Comparison of ENCODE assay signal across 21 cellular contexts in genomic region chr1:109733235-109733634, GRCh38. TPM values are rescaled to one million over a fixed set of nuclear protein-coding genes. Genes with fewer than 3 reads are reported as not detected.
DNase-seq lines count a peak whose midpoint lies in the region; ATAC-seq and TF ChIP-seq lines count a peak whose summit lies in the region.
"Had no signal": no experiment of that assay in that cellular context is flagged by ENCODE, and none has a peak within 500 bp of the region (broad histone marks: within the 10 kb centered on the region; RNA-seq: fewer than 3 reads in every experiment).

No MANE protein-coding gene starts in this region.

- no peaks in the 10 kb centered on the region for H3F3A ChIP-seq in GM23248 (ENCODE audit: insufficient read depth)

- no peak for TF ChIP-seq CTCF in stomach (IDR thresholded peaks at IDR 0.05)

- no peaks in the 10 kb centered on the region for H3K9me2 ChIP-seq in GM23248 (ENCODE audit: insufficient read depth)
- H3K9me2 ChIP-seq: SK-N-SH had no signal

- DNase-seq in NCI-H2107 treated with DMSO at 0.1 percent for 48 hours (lab: John Stamatoyannopoulos, UW; ENCODE audit: unreplicated experiment): peak; percentile 10
- DNase-seq in NCI-H2107 (lab: John Stamatoyannopoulos, UW): no peak
- peak; percentile 40 for DNase-seq in NCI-H510A (lab: John Stamatoyannopoulos, UW)
- DNase-seq in stomach: no peak
- no peak for DNase-seq in NCI-H524 treated with DMSO at 0.1 percent for 48 hours (lab: John Stamatoyannopoulos, UW)
- no peak for DNase-seq in GM23248
- DNase-seq: 8988T; CD4-positive, alpha-beta memory T cell; H7; MG63; NCI-H2029; SIG-M5; SK-N-SH; T-cell had no signal

- WGBS in stomach, 5 donors: 86 to 91% (median 89%) methylated on average over 3 of the region's 3 CpGs
- 85 to 88% methylated on average over 3 of the region's 3 CpGs for WGBS in GM23248 (ENCODE audit: low coverage in 1 of 2, low lambda C conversion rate in 2 of 2, missing lambda C conversion rate in 2 of 2), 2 experiments

- no peaks in the 10 kb centered on the region for H3K79me2 ChIP-seq in GM23248 (ENCODE audit: insufficient read depth)

- intact Hi-C loops in stomach (cut with DNase I; ENCODE audit: low total_unique reads): no loop called here

- H2AFZ ChIP-seq in GM23248: no peak overlapping the region

- peaks cover 22% of the 10 kb centered on the region for H3K4me1 ChIP-seq in mucosa of stomach (ENCODE audit: control insufficient read depth, insufficient read depth, low read length)
- peaks cover 3 to 23% (median 16%) of the 10 kb centered on the region in 4 donors for H3K4me1 ChIP-seq in stomach
- no peaks in the 10 kb centered on the region for H3K4me1 ChIP-seq in GM23248 (ENCODE audit: insufficient read depth)
- H3K4me1 ChIP-seq: BLaER1 treated with 17β-estradiol and CSF1 and Interleukin-3, amounts not matched to agents 10 nM and 100 nM had no signal

- H3K9ac ChIP-seq in mucosa of stomach (ENCODE audit: low read length) (peak overlapping the region; percentile 26), GM23248 (no peak overlapping the region)
- H3K9ac ChIP-seq: BLaER1 treated with 17β-estradiol and CSF1 and Interleukin-3, amounts not matched to agents 10 nM and 100 nM; SK-N-SH had no signal

- H3K9me3 ChIP-seq in mucosa of stomach (ENCODE audit: control insufficient read depth, low read length): no peaks in the 10 kb centered on the region
- H3K9me3 ChIP-seq in stomach: no peaks in the 10 kb centered on the region
- H3K9me3 ChIP-seq in GM23248 (ENCODE audit: low read depth): no peaks in the 10 kb centered on the region
- H3K9me3 ChIP-seq: MG63, SK-N-SH had no signal

- H3K27ac ChIP-seq in stomach (peak overlapping the region in 3 of 5 donors; percentile 37 to 70 (median 46)), GM23248 (no peak overlapping the region)
- H3K27ac ChIP-seq: BLaER1 treated with 17β-estradiol and CSF1 and Interleukin-3, amounts not matched to agents 10 nM and 100 nM had no signal

- no peaks in the 10 kb centered on the region for H3K27me3 ChIP-seq in mucosa of stomach (ENCODE audit: control insufficient read depth, insufficient read depth, low read length)
- no peaks in the 10 kb centered on the region for H3K27me3 ChIP-seq in stomach
- H3K27me3 ChIP-seq in GM23248 (replicated peaks; ENCODE audit: insufficient read depth): no peaks in the 10 kb centered on the region
- H3K27me3 ChIP-seq: MG63 had no signal

- no peak for ATAC-seq in GM18498 (IDR thresholded peaks at IDR 0.05; ENCODE audit: unreplicated experiment)
- ATAC-seq: K562, Panc1, T-cell had no signal

- in situ Hi-C loops in GM23248 (cut with MboI): no loop called here

- H3K4me3 ChIP-seq in mucosa of stomach (ENCODE audit: low read length) (no peak overlapping the region), stomach (no peak overlapping the region), GM23248 (no peak overlapping the region)
- H3K4me3 ChIP-seq: BLaER1 treated with 17β-estradiol and CSF1 and Interleukin-3, amounts not matched to agents 10 nM and 100 nM; K562; MG63 had no signal

- TF ChIP-seq POLR2A in stomach (IDR thresholded peaks at IDR 0.05): no peak

- no peak for TF ChIP-seq EP300 in stomach (IDR thresholded peaks at IDR 0.05)

- no peak overlapping the region for H3K4me2 ChIP-seq in GM23248 (ENCODE audit: unreplicated experiment)
- H3K4me2 ChIP-seq: BLaER1 treated with 17β-estradiol and CSF1 and Interleukin-3, amounts not matched to agents 10 nM and 100 nM; SK-N-SH had no signal

- H3K36me3 ChIP-seq in mucosa of stomach (ENCODE audit: control insufficient read depth, insufficient read depth, low read length) (no peaks in the 10 kb centered on the region), stomach (peaks cover 17 to 47% (median 33%) of the 10 kb centered on the region in 4 donors), GM23248 (ENCODE audit: low read depth) (no peaks in the 10 kb centered on the region)
- H3K36me3 ChIP-seq: BLaER1 treated with 17β-estradiol and CSF1 and Interleukin-3, amounts not matched to agents 10 nM and 100 nM had no signal

- H4K20me1 ChIP-seq in GM23248 (ENCODE audit: insufficient read depth): no peaks in the 10 kb centered on the region
- H4K20me1 ChIP-seq: BLaER1 treated with 17β-estradiol and CSF1 and Interleukin-3, amounts not matched to agents 10 nM and 100 nM had no signal

RNA-seq across cellular contexts. Expression of gene GSTM3, which starts 7.6 kb away (rescaled TPM):
- 100 to 1,000 TPM in 2 of 5 donors, 10 to 100 TPM in 3; 32.2 to 213 (median 84.6) TPM for total RNA-seq in stomach
- polyA plus RNA-seq in stomach: 100 to 1,000 TPM in 2 of 3 donors, 10 to 100 TPM in 1; 83.8 to 350 (median 194) TPM
- 28.7 and 30.0 TPM in 2 replicates for total RNA-seq in GM23248 (2014; rRNA removed; shearing (Covaris generic))
- polyA plus RNA-seq in GM23248 (2016; fragmentation: Nextera tagmentation; extraction: Ambion mirVana): 75.2 and 81.0 TPM in 2 replicates

RNA-seq across cellular contexts. Expression of gene GSTM5, which starts 21.2 kb away (rescaled TPM):
- 10 to 100 TPM in 2 of 5 donors, 1 to 10 TPM in 1, not detected in 2; 1.4 to 35.6 (median 18.5) TPM for total RNA-seq in stomach
- 10 to 100 TPM in 2 of 3 donors, 1 to 10 TPM in 1; 3.6 to 22.0 (median 14.9) TPM for polyA plus RNA-seq in stomach
- total RNA-seq in GM23248 (2014; rRNA removed; shearing (Covaris generic)): 1.5 and 2.4 TPM in 2 replicates
- 2.5 and 3.8 TPM in 2 replicates for polyA plus RNA-seq in GM23248 (2016; fragmentation: Nextera tagmentation; extraction: Ambion mirVana)
- total RNA-seq: CD4-positive, alpha-beta memory T cell; Daoy; H7; K562; LHCN-M2 had no signal
- polyA plus RNA-seq: CD4-positive, alpha-beta memory T cell; K562; SK-N-SH had no signal

RNA-seq across cellular contexts. Expression of gene EPS8L3, which starts 30.5 kb away (rescaled TPM):
- 100 to 1,000 TPM in 2 of 5 donors, 10 to 100 TPM in 3; 22.3 to 299 (median 85.8) TPM for total RNA-seq in stomach
- polyA plus RNA-seq in stomach: 10 to 100 TPM in 1 of 3 donors, 1 to 10 TPM in 2; 9.5 to 40.9 (median 9.6) TPM
- total RNA-seq in GM23248 (2014; rRNA removed; shearing (Covaris generic)): not detected in 2 replicates
- polyA plus RNA-seq in GM23248 (2016; fragmentation: Nextera tagmentation; extraction: Ambion mirVana): not detected in 2 replicates
- total RNA-seq: CD4-positive, alpha-beta memory T cell; Daoy; H7; LHCN-M2 had no signal
- polyA plus RNA-seq: CD4-positive, alpha-beta memory T cell; SK-N-SH had no signal

RNA-seq across cellular contexts. Expression of gene GSTM1, which starts 45.6 kb away (rescaled TPM):
- total RNA-seq in stomach: 10 to 100 TPM in 1 of 5 donors, 1 to 10 TPM in 2, not detected in 2; 2.6 to 69.4 (median 5.4) TPM
- polyA plus RNA-seq in stomach: 10 to 100 TPM in 2 of 3 donors, under 1 TPM in 1; 0.23 to 99.7 (median 86.4) TPM
- not detected in 2 replicates for total RNA-seq in GM23248 (2014; rRNA removed; shearing (Covaris generic))
- polyA plus RNA-seq in GM23248 (2016; fragmentation: Nextera tagmentation; extraction: Ambion mirVana): not detected in 2 replicates
- total RNA-seq: CD4-positive, alpha-beta memory T cell; H7; K562 had no signal
- polyA plus RNA-seq: K562, SK-N-SH had no signal

Comparison
In these comparisons a context has a peak if more than half of its experiments do, and no peak if none do; other contexts are left out.
1. DNase-seq: peak in NCI-H2107 treated with DMSO at 0.1 percent for 48 hours (single experiment) and NCI-H510A (single experiment); none in NCI-H2107 (single experiment), stomach (single experiment), NCI-H524 treated with DMSO at 0.1 percent for 48 hours (single experiment) and GM23248 (single experiment).
2. RNA of gene EPS8L3, which starts 30.5 kb away (total RNA-seq): 22.3 to 299 TPM in stomach; not detected in GM23248; every median in the first group is over 10 times any median in the second.